Comparison of ENCODE assay signal across 1 cellular context in the genomic region with DNA sequence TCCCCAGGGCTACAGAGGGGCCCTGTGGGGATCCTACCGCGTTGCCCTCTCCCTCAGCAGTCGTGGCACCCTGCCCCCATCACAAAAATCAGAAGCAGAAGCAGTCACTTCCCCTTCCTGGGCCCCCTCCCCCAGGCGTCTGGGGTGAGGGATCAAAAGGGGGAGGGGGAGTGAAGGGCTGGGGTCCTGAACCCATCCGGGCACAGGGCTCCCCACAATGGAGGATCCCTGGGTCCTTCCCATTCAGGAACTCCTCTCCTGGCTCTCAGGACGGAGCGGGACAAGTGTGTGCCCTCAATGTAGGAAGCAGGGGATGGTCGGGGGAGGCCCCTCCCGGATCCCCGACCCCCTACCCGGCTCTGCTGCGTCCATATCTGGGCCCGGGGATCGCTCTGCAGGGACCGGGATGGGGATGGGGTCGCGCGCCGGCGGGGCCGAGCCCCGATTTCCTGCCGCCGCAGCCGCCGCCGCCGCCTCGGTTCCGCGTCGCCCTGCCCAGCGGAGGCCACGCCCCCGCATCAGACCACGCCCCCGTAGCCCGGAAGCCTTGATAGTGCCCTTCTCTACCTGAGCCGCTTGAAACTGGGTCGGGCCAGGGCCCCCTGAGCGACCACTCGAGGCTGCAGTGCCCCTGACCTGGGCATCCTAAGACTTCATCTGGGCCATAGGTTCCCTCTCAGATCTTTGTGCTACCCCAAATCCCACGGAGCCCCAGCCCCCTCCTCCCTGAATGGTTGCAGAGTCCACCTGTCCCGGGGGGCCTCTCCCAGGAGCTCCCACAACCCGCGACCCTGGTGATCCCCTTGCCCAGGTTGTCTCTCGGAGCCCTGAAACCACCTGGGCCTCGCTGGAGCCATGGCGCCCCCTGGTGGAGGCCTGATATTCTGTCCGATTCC.
TF ChIP-seq lines count a peak whose summit lies in the region.

A gene with protein sequence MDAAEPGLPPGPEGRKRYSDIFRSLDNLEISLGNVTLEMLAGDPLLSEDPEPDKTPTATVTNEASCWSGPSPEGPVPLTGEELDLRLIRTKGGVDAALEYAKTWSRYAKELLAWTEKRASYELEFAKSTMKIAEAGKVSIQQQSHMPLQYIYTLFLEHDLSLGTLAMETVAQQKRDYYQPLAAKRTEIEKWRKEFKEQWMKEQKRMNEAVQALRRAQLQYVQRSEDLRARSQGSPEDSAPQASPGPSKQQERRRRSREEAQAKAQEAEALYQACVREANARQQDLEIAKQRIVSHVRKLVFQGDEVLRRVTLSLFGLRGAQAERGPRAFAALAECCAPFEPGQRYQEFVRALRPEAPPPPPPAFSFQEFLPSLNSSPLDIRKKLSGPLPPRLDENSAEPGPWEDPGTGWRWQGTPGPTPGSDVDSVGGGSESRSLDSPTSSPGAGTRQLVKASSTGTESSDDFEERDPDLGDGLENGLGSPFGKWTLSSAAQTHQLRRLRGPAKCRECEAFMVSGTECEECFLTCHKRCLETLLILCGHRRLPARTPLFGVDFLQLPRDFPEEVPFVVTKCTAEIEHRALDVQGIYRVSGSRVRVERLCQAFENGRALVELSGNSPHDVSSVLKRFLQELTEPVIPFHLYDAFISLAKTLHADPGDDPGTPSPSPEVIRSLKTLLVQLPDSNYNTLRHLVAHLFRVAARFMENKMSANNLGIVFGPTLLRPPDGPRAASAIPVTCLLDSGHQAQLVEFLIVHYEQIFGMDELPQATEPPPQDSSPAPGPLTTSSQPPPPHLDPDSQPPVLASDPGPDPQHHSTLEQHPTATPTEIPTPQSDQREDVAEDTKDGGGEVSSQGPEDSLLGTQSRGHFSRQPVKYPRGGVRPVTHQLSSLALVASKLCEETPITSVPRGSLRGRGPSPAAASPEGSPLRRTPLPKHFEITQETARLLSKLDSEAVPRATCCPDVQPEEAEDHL (minus strand): TSS at position 500 of the 896 bp plus-strand sequence. CDS start 128 bp downstream, at position 372.

TF ChIP-seq in K562, 482 proteins besides CTCF, POLR2A, EP300 and RAD21 (continued from another document):
- TF ChIP-seq, protein P1, sequence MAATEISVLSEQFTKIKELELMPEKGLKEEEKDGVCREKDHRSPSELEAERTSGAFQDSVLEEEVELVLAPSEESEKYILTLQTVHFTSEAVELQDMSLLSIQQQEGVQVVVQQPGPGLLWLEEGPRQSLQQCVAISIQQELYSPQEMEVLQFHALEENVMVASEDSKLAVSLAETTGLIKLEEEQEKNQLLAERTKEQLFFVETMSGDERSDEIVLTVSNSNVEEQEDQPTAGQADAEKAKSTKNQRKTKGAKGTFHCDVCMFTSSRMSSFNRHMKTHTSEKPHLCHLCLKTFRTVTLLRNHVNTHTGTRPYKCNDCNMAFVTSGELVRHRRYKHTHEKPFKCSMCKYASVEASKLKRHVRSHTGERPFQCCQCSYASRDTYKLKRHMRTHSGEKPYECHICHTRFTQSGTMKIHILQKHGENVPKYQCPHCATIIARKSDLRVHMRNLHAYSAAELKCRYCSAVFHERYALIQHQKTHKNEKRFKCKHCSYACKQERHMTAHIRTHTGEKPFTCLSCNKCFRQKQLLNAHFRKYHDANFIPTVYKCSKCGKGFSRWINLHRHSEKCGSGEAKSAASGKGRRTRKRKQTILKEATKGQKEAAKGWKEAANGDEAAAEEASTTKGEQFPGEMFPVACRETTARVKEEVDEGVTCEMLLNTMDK (IDR thresholded peaks at IDR 0.05; ENCODE audit: borderline replicate concordance, insufficient read depth, low read depth, low read length, poor library complexity, severe bottlenecking) = peak; percentile 89
- TF ChIP-seq LCOR (CRISPR knock-in tag; IDR thresholded peaks at IDR 0.05) (0 out of 2 replicates have a peak, but pooled peaks have one; percentile 17), ELF1 (tag; IDR thresholded peaks at IDR 0.05) (peak; percentile 84), CHD2 (IDR thresholded peaks at IDR 0.05; ENCODE audit: low read depth, low read length) (0 out of 2 replicates have a peak, but pooled peaks have one; percentile 17), NRF1 (conservative IDR thresholded peaks at IDR 0.05 in 1 of 2, IDR thresholded peaks at IDR 0.05 in 1 of 2) (peak; percentile 33 to 36; a peak in 2 of 4 replicates), GABPA (tag; conservative IDR thresholded peaks at IDR 0.05; ENCODE audit: low read depth) (peak; percentile 53), ZNF431 (CRISPR knock-in tag; IDR thresholded peaks at IDR 0.05) (0 out of 2 replicates have a peak, but pooled peaks have one; percentile 6), TAF1 (IDR thresholded peaks at IDR 0.05; ENCODE audit: control insufficient read depth, extremely low read depth, insufficient read depth, low read length, severe bottlenecking) (peak; percentile 35)
- TF ChIP-seq, protein P2, sequence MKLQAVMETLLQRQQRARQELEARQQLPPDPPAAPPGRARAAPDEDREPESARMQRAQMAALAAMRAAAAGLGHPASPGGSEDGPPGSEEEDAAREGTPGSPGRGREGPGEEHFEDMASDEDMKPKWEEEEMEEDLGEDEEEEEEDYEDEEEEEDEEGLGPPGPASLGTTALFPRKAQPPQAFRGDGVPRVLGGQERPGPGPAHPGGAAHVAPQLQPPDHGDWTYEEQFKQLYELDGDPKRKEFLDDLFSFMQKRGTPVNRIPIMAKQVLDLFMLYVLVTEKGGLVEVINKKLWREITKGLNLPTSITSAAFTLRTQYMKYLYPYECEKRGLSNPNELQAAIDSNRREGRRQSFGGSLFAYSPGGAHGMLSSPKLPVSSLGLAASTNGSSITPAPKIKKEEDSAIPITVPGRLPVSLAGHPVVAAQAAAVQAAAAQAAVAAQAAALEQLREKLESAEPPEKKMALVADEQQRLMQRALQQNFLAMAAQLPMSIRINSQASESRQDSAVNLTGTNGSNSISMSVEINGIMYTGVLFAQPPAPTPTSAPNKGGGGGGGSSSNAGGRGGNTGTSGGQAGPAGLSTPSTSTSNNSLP (IDR thresholded peaks at IDR 0.05; ENCODE audit: borderline replicate concordance, low read depth, low read length) = no peak
